Comparison of ENCODE assay signal across 1 cellular context in the genomic region with DNA sequence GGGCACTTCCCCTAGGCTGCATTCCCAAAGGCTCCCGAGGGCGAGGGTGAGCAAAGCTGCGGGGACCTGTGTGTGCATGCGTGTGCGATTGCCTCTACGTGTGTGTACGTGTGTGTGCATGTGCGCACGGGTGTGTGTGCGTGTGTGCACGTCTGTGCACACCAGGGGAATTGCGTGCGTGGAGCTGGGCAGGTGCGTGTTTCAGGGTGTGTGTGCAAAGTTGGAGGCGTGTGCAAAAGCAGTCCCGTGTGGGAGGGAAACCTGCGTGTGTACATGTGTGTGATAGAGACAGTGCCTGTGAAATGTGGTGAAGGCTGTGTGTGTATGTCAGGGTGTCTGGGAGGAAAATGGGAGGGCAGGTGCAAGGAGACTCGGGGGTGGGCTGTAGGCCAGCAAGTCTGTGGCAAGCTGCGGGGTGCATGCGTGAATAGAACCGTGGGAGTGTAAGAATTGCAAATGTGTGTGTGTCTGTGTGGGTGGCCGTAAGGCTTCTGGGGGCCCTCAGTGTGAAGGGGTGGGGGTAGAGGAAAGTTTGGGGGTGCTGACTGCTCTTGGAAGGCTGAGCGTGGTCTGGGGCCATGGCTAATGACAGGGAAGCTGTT.
TF ChIP-seq lines count a peak whose summit lies in the region.

No MANE protein-coding gene starts in this region.

TF ChIP-seq in HepG2, 621 proteins besides CTCF, POLR2A, EP300 and RAD21 (continued from another document and continues in another):
- TF ChIP-seq, protein P1, sequence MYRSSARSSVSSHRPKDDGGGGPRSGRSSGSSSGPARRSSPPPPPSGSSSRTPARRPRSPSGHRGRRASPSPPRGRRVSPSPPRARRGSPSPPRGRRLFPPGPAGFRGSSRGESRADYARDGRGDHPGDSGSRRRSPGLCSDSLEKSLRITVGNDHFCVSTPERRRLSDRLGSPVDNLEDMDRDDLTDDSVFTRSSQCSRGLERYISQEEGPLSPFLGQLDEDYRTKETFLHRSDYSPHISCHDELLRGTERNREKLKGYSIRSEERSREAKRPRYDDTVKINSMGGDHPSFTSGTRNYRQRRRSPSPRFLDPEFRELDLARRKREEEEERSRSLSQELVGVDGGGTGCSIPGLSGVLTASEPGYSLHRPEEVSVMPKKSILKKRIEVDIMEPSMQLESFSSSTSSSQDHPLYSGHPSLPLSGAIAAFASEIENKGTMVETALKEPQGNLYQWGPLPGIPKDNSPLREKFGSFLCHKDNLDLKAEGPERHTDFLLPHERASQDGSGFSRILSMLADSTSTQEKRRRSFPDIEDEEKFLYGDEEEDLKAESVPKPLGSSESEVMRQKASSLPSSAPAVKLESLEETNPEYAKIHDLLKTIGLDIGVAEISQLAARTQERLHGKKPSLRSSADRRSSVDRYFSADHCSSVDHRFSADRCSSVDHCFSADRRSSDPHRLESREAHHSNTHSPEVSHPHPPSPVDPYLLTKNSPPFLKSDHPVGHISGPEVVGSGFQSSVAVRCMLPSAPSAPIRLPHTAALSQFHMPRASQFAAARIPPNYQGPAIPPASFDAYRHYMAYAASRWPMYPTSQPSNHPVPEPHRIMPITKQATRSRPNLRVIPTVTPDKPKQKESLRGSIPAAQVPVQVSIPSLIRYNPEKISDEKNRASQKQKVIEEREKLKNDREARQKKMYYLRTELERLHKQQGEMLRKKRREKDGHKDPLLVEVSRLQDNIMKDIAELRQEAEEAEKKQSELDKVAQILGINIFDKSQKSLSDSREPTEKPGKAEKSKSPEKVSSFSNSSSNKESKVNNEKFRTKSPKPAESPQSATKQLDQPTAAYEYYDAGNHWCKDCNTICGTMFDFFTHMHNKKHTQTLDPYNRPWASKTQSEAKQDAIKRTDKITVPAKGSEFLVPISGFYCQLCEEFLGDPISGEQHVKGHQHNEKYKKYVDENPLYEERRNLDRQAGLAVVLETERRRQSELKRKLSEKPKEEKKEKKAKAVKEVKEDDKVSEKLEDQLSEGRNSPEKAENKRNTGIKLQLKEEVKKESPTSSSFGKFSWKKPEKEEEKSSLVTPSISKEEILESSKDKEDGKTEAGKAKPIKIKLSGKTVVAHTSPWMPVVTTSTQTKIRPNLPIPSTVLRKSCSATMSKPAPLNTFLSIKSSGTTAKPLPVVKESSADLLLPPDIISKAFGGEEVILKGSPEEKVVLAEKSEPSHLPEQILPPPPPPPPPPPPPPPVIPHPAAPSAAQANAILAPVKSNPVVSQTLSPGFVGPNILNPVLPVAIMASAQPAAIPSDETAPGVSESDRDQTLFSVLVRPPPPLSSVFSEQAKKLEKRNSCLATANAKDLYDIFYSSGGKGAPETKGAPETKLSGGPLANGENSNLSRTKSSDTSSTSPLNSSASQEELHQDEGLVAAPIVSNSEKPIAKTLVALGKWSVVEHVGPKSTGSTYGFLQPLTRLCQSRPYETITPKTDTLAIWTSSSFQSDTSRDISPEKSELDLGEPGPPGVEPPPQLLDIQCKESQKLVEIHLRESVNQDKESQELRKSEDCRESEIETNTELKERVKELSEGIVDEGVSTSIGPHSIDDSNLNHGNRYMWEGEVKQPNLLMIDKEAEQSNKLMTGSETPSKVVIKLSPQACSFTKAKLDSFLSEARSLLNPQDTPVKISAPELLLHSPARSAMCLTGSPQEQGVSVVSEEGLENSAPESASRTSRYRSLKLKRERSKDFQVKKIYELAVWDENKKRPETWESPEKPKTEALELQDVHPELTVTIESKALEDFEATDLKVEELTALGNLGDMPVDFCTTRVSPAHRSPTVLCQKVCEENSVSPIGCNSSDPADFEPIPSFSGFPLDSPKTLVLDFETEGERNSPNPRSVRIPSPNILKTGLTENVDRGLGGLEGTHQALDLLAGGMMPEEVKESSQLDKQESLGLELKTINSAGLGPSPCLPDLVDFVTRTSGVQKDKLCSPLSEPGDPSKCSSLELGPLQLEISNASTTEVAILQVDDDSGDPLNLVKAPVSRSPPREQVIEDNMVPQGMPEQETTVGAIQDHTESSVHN (CRISPR knock-in tag; IDR thresholded peaks at IDR 0.05), result peak; percentile 82; the same call in 1 of the 2 replicates
- TF ChIP-seq, protein P2, sequence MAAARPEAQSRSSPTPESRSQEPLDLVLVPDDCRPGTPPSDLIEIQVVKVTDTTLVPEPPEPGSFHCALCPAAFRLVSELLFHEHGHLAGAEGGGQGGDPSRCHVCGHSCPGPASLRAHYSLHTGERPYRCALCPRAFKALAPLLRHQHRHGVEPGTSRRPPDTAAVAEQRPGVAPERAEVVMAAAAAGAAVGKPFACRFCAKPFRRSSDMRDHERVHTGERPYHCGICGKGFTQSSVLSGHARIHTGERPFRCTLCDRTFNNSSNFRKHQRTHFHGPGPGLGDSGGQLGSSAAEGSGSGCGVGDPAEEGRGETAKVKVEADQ (CRISPR knock-in tag; IDR thresholded peaks at IDR 0.05; ENCODE audit: borderline replicate concordance), result 0 out of 2 replicates have a peak, but pooled peaks have one; percentile 69
- TF ChIP-seq MAFK (conservative IDR thresholded peaks at IDR 0.05 in 1 of 2, IDR thresholded peaks at IDR 0.05 in 1 of 2; ENCODE audit: low read length in 2 of 2) (no peak), ZNF761 (CRISPR knock-in tag; conservative IDR thresholded peaks at IDR 0.05) (no peak), ARNT (IDR thresholded peaks at IDR 0.05) (no peak), KMT2B (CRISPR knock-in tag; IDR thresholded peaks at IDR 0.05) (no peak), GTF3A (CRISPR knock-in tag; conservative IDR thresholded peaks at IDR 0.05) (0 out of 2 replicates have a peak, but pooled peaks have one; percentile 60), GFI1 (CRISPR knock-in tag; IDR thresholded peaks at IDR 0.05; ENCODE audit: borderline replicate concordance) (no peak), SUZ12 (IDR thresholded peaks at IDR 0.05; ENCODE audit: low read depth, low read length) (no peak), SRY (CRISPR knock-in tag; IDR thresholded peaks at IDR 0.05) (no peak), ZNF562 (CRISPR knock-in tag; IDR thresholded peaks at IDR 0.05; ENCODE audit: borderline replicate concordance) (0 out of 2 replicates have a peak, but pooled peaks have one; percentile 48), ZNF510 (CRISPR knock-in tag; IDR thresholded peaks at IDR 0.05; ENCODE audit: low read depth) (no peak), ZNF274 (CRISPR knock-in tag; IDR thresholded peaks at IDR 0.05) (peak; percentile 54; the same call in 1 of the 2 replicates), ZNF747 (CRISPR knock-in tag; IDR thresholded peaks at IDR 0.05; ENCODE audit: borderline replicate concordance) (peak; percentile 28; the same call in 1 of the 2 replicates), EEA1 (CRISPR knock-in tag; IDR thresholded peaks at IDR 0.05; ENCODE audit: borderline replicate concordance) (no peak), MXD4 (CRISPR knock-in tag; IDR thresholded peaks at IDR 0.05) (no peak), KLF6 (CRISPR knock-in tag; IDR thresholded peaks at IDR 0.05) (no peak), ZNF253 (CRISPR knock-in tag; IDR thresholded peaks at IDR 0.05; ENCODE audit: borderline replicate concordance) (peak; percentile 36; the same call in 1 of the 2 replicates), RFXANK (CRISPR knock-in tag; IDR thresholded peaks at IDR 0.05) (no peak), ZSCAN25 (CRISPR knock-in tag; IDR thresholded peaks at IDR 0.05) (0 out of 2 replicates have a peak, but pooled peaks have one; percentile 18), JUNB (CRISPR knock-in tag; IDR thresholded peaks at IDR 0.05; ENCODE audit: borderline replicate concordance) (0 out of 2 replicates have a peak, but pooled peaks have one; percentile 39), HIVEP1 (CRISPR knock-in tag; IDR thresholded peaks at IDR 0.05) (0 out of 2 replicates have a peak, but pooled peaks have one; percentile 42)
- TF ChIP-seq, protein P3, sequence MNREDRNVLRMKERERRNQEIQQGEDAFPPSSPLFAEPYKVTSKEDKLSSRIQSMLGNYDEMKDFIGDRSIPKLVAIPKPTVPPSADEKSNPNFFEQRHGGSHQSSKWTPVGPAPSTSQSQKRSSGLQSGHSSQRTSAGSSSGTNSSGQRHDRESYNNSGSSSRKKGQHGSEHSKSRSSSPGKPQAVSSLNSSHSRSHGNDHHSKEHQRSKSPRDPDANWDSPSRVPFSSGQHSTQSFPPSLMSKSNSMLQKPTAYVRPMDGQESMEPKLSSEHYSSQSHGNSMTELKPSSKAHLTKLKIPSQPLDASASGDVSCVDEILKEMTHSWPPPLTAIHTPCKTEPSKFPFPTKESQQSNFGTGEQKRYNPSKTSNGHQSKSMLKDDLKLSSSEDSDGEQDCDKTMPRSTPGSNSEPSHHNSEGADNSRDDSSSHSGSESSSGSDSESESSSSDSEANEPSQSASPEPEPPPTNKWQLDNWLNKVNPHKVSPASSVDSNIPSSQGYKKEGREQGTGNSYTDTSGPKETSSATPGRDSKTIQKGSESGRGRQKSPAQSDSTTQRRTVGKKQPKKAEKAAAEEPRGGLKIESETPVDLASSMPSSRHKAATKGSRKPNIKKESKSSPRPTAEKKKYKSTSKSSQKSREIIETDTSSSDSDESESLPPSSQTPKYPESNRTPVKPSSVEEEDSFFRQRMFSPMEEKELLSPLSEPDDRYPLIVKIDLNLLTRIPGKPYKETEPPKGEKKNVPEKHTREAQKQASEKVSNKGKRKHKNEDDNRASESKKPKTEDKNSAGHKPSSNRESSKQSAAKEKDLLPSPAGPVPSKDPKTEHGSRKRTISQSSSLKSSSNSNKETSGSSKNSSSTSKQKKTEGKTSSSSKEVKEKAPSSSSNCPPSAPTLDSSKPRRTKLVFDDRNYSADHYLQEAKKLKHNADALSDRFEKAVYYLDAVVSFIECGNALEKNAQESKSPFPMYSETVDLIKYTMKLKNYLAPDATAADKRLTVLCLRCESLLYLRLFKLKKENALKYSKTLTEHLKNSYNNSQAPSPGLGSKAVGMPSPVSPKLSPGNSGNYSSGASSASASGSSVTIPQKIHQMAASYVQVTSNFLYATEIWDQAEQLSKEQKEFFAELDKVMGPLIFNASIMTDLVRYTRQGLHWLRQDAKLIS (CRISPR knock-in tag; IDR thresholded peaks at IDR 0.05), result no peak
- TF ChIP-seq, protein P4, sequence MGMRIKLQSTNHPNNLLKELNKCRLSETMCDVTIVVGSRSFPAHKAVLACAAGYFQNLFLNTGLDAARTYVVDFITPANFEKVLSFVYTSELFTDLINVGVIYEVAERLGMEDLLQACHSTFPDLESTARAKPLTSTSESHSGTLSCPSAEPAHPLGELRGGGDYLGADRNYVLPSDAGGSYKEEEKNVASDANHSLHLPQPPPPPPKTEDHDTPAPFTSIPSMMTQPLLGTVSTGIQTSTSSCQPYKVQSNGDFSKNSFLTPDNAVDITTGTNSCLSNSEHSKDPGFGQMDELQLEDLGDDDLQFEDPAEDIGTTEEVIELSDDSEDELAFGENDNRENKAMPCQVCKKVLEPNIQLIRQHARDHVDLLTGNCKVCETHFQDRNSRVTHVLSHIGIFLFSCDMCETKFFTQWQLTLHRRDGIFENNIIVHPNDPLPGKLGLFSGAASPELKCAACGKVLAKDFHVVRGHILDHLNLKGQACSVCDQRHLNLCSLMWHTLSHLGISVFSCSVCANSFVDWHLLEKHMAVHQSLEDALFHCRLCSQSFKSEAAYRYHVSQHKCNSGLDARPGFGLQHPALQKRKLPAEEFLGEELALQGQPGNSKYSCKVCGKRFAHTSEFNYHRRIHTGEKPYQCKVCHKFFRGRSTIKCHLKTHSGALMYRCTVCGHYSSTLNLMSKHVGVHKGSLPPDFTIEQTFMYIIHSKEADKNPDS (CRISPR knock-in tag; IDR thresholded peaks at IDR 0.05), result no peak
- TF ChIP-seq, protein P5, sequence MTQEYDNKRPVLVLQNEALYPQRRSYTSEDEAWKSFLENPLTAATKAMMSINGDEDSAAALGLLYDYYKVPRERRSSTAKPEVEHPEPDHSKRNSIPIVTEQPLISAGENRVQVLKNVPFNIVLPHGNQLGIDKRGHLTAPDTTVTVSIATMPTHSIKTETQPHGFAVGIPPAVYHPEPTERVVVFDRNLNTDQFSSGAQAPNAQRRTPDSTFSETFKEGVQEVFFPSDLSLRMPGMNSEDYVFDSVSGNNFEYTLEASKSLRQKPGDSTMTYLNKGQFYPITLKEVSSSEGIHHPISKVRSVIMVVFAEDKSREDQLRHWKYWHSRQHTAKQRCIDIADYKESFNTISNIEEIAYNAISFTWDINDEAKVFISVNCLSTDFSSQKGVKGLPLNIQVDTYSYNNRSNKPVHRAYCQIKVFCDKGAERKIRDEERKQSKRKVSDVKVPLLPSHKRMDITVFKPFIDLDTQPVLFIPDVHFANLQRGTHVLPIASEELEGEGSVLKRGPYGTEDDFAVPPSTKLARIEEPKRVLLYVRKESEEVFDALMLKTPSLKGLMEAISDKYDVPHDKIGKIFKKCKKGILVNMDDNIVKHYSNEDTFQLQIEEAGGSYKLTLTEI (CRISPR knock-in tag; conservative IDR thresholded peaks at IDR 0.05), result no peak
- TF ChIP-seq, protein P6, sequence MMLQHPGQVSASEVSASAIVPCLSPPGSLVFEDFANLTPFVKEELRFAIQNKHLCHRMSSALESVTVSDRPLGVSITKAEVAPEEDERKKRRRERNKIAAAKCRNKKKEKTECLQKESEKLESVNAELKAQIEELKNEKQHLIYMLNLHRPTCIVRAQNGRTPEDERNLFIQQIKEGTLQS (CRISPR knock-in tag; IDR thresholded peaks at IDR 0.05), result no peak
- TF ChIP-seq, protein P7, sequence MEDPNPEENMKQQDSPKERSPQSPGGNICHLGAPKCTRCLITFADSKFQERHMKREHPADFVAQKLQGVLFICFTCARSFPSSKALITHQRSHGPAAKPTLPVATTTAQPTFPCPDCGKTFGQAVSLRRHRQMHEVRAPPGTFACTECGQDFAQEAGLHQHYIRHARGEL (CRISPR knock-in tag; IDR thresholded peaks at IDR 0.05), result peak; percentile 14; the same call in 1 of the 2 replicates
- TF ChIP-seq, protein P8, sequence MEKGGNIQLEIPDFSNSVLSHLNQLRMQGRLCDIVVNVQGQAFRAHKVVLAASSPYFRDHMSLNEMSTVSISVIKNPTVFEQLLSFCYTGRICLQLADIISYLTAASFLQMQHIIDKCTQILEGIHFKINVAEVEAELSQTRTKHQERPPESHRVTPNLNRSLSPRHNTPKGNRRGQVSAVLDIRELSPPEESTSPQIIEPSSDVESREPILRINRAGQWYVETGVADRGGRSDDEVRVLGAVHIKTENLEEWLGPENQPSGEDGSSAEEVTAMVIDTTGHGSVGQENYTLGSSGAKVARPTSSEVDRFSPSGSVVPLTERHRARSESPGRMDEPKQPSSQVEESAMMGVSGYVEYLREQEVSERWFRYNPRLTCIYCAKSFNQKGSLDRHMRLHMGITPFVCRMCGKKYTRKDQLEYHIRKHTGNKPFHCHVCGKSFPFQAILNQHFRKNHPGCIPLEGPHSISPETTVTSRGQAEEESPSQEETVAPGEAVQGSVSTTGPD (CRISPR knock-in tag; IDR thresholded peaks at IDR 0.05), result no peak
- TF ChIP-seq, protein P9, sequence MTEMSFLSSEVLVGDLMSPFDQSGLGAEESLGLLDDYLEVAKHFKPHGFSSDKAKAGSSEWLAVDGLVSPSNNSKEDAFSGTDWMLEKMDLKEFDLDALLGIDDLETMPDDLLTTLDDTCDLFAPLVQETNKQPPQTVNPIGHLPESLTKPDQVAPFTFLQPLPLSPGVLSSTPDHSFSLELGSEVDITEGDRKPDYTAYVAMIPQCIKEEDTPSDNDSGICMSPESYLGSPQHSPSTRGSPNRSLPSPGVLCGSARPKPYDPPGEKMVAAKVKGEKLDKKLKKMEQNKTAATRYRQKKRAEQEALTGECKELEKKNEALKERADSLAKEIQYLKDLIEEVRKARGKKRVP (CRISPR knock-in tag; IDR thresholded peaks at IDR 0.05), result 0 out of 4 replicates have a peak, but pooled peaks of 1 of the 2 experiments have one; percentile 30
- TF ChIP-seq, protein P10, sequence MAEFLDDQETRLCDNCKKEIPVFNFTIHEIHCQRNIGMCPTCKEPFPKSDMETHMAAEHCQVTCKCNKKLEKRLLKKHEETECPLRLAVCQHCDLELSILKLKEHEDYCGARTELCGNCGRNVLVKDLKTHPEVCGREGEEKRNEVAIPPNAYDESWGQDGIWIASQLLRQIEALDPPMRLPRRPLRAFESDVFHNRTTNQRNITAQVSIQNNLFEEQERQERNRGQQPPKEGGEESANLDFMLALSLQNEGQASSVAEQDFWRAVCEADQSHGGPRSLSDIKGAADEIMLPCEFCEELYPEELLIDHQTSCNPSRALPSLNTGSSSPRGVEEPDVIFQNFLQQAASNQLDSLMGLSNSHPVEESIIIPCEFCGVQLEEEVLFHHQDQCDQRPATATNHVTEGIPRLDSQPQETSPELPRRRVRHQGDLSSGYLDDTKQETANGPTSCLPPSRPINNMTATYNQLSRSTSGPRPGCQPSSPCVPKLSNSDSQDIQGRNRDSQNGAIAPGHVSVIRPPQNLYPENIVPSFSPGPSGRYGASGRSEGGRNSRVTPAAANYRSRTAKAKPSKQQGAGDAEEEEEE (CRISPR knock-in tag; IDR thresholded peaks at IDR 0.05; ENCODE audit: borderline replicate concordance), result no peak
